In genomic region chr1:171207377-171207776, GRCh38 we compare ENCODE assay signal across 1 cellular context.
TF ChIP-seq lines count a peak whose summit lies in the region.

No MANE protein-coding gene starts in this region.

TF ChIP-seq in HepG2, 621 proteins besides CTCF, POLR2A, EP300 and RAD21 (continued from another document):
- TF ChIP-seq TIGD3 (CRISPR knock-in tag; IDR thresholded peaks at IDR 0.05; ENCODE audit: borderline replicate concordance) = no peak
